Comparison of ENCODE assay signal across 11 cellular contexts in the genomic region with DNA sequence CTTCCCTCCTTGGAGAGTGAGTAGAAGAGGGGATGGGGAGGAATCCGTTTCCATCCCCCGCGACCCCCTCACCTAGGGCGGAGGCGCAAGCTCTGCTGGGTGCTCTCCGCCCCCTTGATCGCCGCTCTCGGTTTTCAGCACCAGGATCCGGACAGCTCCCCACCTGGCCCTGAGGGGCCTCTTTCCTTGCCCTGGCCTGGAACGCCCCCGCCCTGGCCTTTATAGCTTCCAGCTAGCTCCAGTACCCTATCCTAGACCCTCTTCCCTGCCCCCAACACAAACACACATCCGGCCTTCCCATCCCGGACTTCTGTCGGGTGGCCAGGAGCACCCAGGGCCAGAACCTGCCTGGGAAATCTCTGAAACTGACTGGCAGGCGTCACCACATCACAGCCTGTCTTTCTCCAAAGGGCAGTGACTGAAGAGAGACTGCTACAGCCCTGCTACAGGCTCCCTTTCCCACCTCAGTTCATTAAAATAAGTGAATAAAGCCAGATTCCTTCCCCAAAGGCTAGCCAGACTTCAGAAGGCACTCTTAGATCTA.
A peak's percentile ranks its signal among the peaks of the same experiment; 100 is the strongest.
DNase-seq lines count a peak whose midpoint lies in the region; ATAC-seq and TF ChIP-seq lines count a peak whose summit lies in the region.
"Had no signal": no experiment of that assay in that cellular context is flagged by ENCODE, and none has a peak within 500 bp of the region (broad histone marks: within the 10 kb centered on the region; RNA-seq: fewer than 3 reads in every experiment).

No MANE protein-coding gene starts in this region.

- CTCF ChIA-PET in activated naive CD4-positive, alpha-beta T cell treated with anti-CD3 and anti-CD28 coated beads for 36 hours (lab: Charles Lee): no interaction called here

- H3K4me3 Mint-ChIP-seq in activated naive CD4-positive, alpha-beta T cell treated with anti-CD3 and anti-CD28 coated beads for 36 hours: peak overlapping the region; percentile 28
- H3K4me3 Mint-ChIP-seq in activated T-helper 2 cell treated with anti-CD3 and anti-CD28 coated beads, Interferon-gamma antibody, Interleukin-2, Interleukin-4, amounts not matched to agents 10 μg/mL and 5 μg/mL and 100 μg/mL, durations not matched to agents 14 hours and 24 hours and 36 hours (ENCODE audit: low read depth): peak overlapping the region; percentile 42

- no peak overlapping the region for H3K27ac Mint-ChIP-seq in activated naive CD4-positive, alpha-beta T cell treated with anti-CD3 and anti-CD28 coated beads for 36 hours
- no peak overlapping the region for H3K27ac Mint-ChIP-seq in activated T-helper 2 cell treated with anti-CD3 and anti-CD28 coated beads, Interferon-gamma antibody, Interleukin-2, Interleukin-4, amounts not matched to agents 10 μg/mL and 5 μg/mL and 100 μg/mL, durations not matched to agents 14 hours and 24 hours and 36 hours

- peaks cover 44% of the 10 kb centered on the region for H3K27me3 Mint-ChIP-seq in activated naive CD4-positive, alpha-beta T cell treated with anti-CD3 and anti-CD28 coated beads for 36 hours (ENCODE audit: low read depth)
- peaks cover 44% of the 10 kb centered on the region for H3K27me3 Mint-ChIP-seq in activated T-helper 2 cell treated with anti-CD3 and anti-CD28 coated beads, Interferon-gamma antibody, Interleukin-2, Interleukin-4, amounts not matched to agents 10 μg/mL and 5 μg/mL and 100 μg/mL, durations not matched to agents 14 hours and 24 hours and 36 hours (ENCODE audit: low read depth)

- ATAC-seq in GM19023 (IDR thresholded peaks at IDR 0.05; ENCODE audit: unreplicated experiment): no peak

- intact Hi-C loops in activated naive CD4-positive, alpha-beta T cell treated with anti-CD3 and anti-CD28 coated beads for 36 hours (cut with micrococcal nuclease): loop anchor here (2.0 kb wide), 1 partner anchor 40 kb away; no protein-coding TSS in a partner anchor
- intact Hi-C loops in activated T-helper 2 cell treated with anti-CD3 and anti-CD28 coated beads, Interferon-gamma antibody, Interleukin-2, Interleukin-4, amounts not matched to agents 10 μg/mL and 5 μg/mL and 100 μg/mL, durations not matched to agents 14 hours and 24 hours and 36 hours (cut with micrococcal nuclease): no loop called here
- intact Hi-C loops in thyroid gland (cut with DNase I): no loop called here

- TF ChIP-seq POLR2A in thyroid gland (IDR thresholded peaks at IDR 0.05): no peak

- H3K36me3 ChIP-seq in iPS-15b (ENCODE audit: control insufficient read depth, insufficient read depth, low read length) (no peaks in the 10 kb centered on the region), thyroid gland (no peaks in the 10 kb centered on the region)
- H3K36me3 ChIP-seq: HAP-1 had no signal

- TF ChIP-seq CTCF in thyroid gland (IDR thresholded peaks at IDR 0.05): no peak

- no peaks in the 10 kb centered on the region for H3K9me3 ChIP-seq in iPS-15b (ENCODE audit: control insufficient read depth, insufficient read depth, low read length)
- no peaks in the 10 kb centered on the region for H3K9me3 ChIP-seq in thyroid gland
- H3K9me3 ChIP-seq: HAP-1 had no signal

- peaks cover 8% of the 10 kb centered on the region for H3K4me1 Mint-ChIP-seq in activated naive CD4-positive, alpha-beta T cell treated with anti-CD3 and anti-CD28 coated beads for 36 hours (ENCODE audit: low read depth)
- H3K4me1 Mint-ChIP-seq in activated T-helper 2 cell treated with anti-CD3 and anti-CD28 coated beads, Interferon-gamma antibody, Interleukin-2, Interleukin-4, amounts not matched to agents 10 μg/mL and 5 μg/mL and 100 μg/mL, durations not matched to agents 14 hours and 24 hours and 36 hours (ENCODE audit: low read depth): peaks cover 2% of the 10 kb centered on the region

- no peaks in the 10 kb centered on the region for H3K9me3 Mint-ChIP-seq in activated naive CD4-positive, alpha-beta T cell treated with anti-CD3 and anti-CD28 coated beads for 36 hours
- H3K9me3 Mint-ChIP-seq in activated T-helper 2 cell treated with anti-CD3 and anti-CD28 coated beads, Interferon-gamma antibody, Interleukin-2, Interleukin-4, amounts not matched to agents 10 μg/mL and 5 μg/mL and 100 μg/mL, durations not matched to agents 14 hours and 24 hours and 36 hours: no peaks in the 10 kb centered on the region

- H3K4me1 ChIP-seq in iPS-15b (ENCODE audit: control insufficient read depth, insufficient read depth, low read length) (peaks cover 4% of the 10 kb centered on the region), thyroid gland (peaks cover 13 to 21% of the 10 kb centered on the region in 2 donors)
- H3K4me1 ChIP-seq: HAP-1 had no signal

- no peak overlapping the region for H3K27ac ChIP-seq in thyroid gland

- H3K36me3 Mint-ChIP-seq in activated naive CD4-positive, alpha-beta T cell treated with anti-CD3 and anti-CD28 coated beads for 36 hours (ENCODE audit: low read depth): no peaks in the 10 kb centered on the region
- H3K36me3 Mint-ChIP-seq in activated T-helper 2 cell treated with anti-CD3 and anti-CD28 coated beads, Interferon-gamma antibody, Interleukin-2, Interleukin-4, amounts not matched to agents 10 μg/mL and 5 μg/mL and 100 μg/mL, durations not matched to agents 14 hours and 24 hours and 36 hours (ENCODE audit: low read depth): no peaks in the 10 kb centered on the region

- H3K4me3 ChIP-seq in iPS-15b (ENCODE audit: low read depth, low read length) (peak overlapping the region; percentile 66), thyroid gland (replicated peaks in 1 of 3) (no peak overlapping the region)
- H3K4me3 ChIP-seq: HAP-1 had no signal

- 10 to 20% methylated on average over 11 to 16 of the region's 16 CpGs for WGBS in thyroid gland, 2 donors

- peak; percentile 51 for DNase-seq in activated naive CD4-positive, alpha-beta T cell treated with anti-CD3 and anti-CD28 coated beads for 36 hours
- DNase-seq in activated naive CD4-positive, alpha-beta T cell (lab: John Stamatoyannopoulos, UW): no peak
- no peak for DNase-seq in activated T-helper 2 cell treated with anti-CD3 and anti-CD28 coated beads, Interferon-gamma antibody, Interleukin-2, Interleukin-4, amounts not matched to agents 10 μg/mL and 5 μg/mL and 100 μg/mL, durations not matched to agents 14 hours and 24 hours and 36 hours (ENCODE audit: low spot score)
- DNase-seq in thyroid gland (peak; percentile 24 to 52), GOT3 (lab: John Stamatoyannopoulos, UW) (no peak), glomerular visceral epithelial cell (ENCODE audit: extremely low spot score) (no peak)
- DNase-seq: NCI-H146; stimulated activated CD4-positive, alpha-beta T cell treated with anti-CD3 and anti-CD28 coated beads, Interleukin-4, amount 100 ng/mL, for 24 hours had no signal

- H3K27me3 ChIP-seq in iPS-15b (ENCODE audit: control insufficient read depth, insufficient read depth, low read length) (peaks cover 90% of the 10 kb centered on the region), thyroid gland (peaks cover 21% of the 10 kb centered on the region)

- H3K9ac ChIP-seq in iPS-15b (ENCODE audit: low read depth, low read length): no peak overlapping the region

Comparison
In these comparisons a context has a peak if more than half of its experiments do, and no peak if none do; other contexts are left out.
1. DNase-seq: peak in activated naive CD4-positive, alpha-beta T cell treated with anti-CD3 and anti-CD28 coated beads for 36 hours (single experiment) and thyroid gland (2 of 2); none in activated naive CD4-positive, alpha-beta T cell (0 of 4), activated T-helper 2 cell treated with anti-CD3 and anti-CD28 coated beads, Interferon-gamma antibody, Interleukin-2, Interleukin-4, amounts not matched to agents 10 μg/mL and 5 μg/mL and 100 μg/mL, durations not matched to agents 14 hours and 24 hours and 36 hours (single experiment), GOT3 (single experiment) and glomerular visceral epithelial cell (single experiment).